In genomic region chr22:29786026-29786425, GRCh38 we compare ENCODE assay signal across 18 cellular contexts.
"Had no signal": no experiment of that assay in that cellular context is flagged by ENCODE, and none has a peak within 500 bp of the region (broad histone marks: within the 10 kb centered on the region; RNA-seq: fewer than 3 reads in every experiment).

No MANE protein-coding gene starts in this region.

- H3K9me3 ChIP-seq: breast epithelium, left lung, testis had no signal

- H3K36me3 ChIP-seq: breast epithelium had no signal

- H3K4me3 ChIP-seq: breast epithelium, coronary artery, left lung, testis had no signal

- H3K4me3 Mint-ChIP-seq: activated CD4-positive, alpha-beta T cell treated with anti-CD3 and anti-CD28 coated beads, Interleukin-2, amount 10 ng/mL, durations not matched to agents 24 days and 14 days; activated CD8-positive, alpha-beta T cell treated with anti-CD3 and anti-CD28 coated beads, Interleukin-2, amount 10 ng/mL, durations not matched to agents 7 days and 5 days; activated naive CD4-positive, alpha-beta T cell treated with anti-CD3 and anti-CD28 coated beads, Interleukin-2, amount 10 ng/mL, durations not matched to agents 7 days and 5 days; activated naive CD8-positive, alpha-beta T cell treated with anti-CD3 and anti-CD28 coated beads, Interleukin-2, amount 50 U/mL, for 24 hours; activated T-cell treated with anti-CD3 and anti-CD28 coated beads, Interleukin-2, amount 50 U/mL, for 4 hours; mesothelial cell of epicardium; nephron progenitor cell; stimulated activated effector memory CD8-positive, alpha-beta T cell treated with anti-CD3 and anti-CD28 coated beads, Interleukin-12 subunit alpha, Interleukin-12 subunit beta, amount 100 ng/mL, for 72 hours had no signal

- H3K27me3 Mint-ChIP-seq: activated CD4-positive, alpha-beta T cell treated with anti-CD3 and anti-CD28 coated beads, Interleukin-2, amount 10 ng/mL, durations not matched to agents 24 days and 14 days; activated naive CD8-positive, alpha-beta T cell treated with anti-CD3 and anti-CD28 coated beads, Interleukin-2, amount 50 U/mL, for 24 hours had no signal

- DNase-seq: activated CD4-positive, alpha-beta T cell treated with anti-CD3 and anti-CD28 coated beads, Interleukin-2, amount 10 ng/mL, durations not matched to agents 24 days and 14 days; activated CD8-positive, alpha-beta T cell treated with anti-CD3 and anti-CD28 coated beads, Interleukin-2, amount 10 ng/mL, durations not matched to agents 7 days and 5 days; activated effector memory CD4-positive, alpha-beta T cell treated with Interleukin-2 at 50 U/mL for 16 hours; activated naive CD4-positive, alpha-beta T cell treated with anti-CD3 and anti-CD28 coated beads, Interleukin-2, amount 10 ng/mL, durations not matched to agents 7 days and 5 days; activated naive CD8-positive, alpha-beta T cell treated with anti-CD3 and anti-CD28 coated beads, Interleukin-2, amount 50 U/mL, for 24 hours; activated T-cell treated with anti-CD3 and anti-CD28 coated beads, Interleukin-2, amount 50 U/mL, for 4 hours; hypothalamus; left lung; nephron progenitor cell; occipital lobe; stimulated activated CD4-positive, alpha-beta T cell treated with anti-CD3 and anti-CD28 coated beads, Interleukin-4, amount 100 ng/mL, for 24 hours; T-helper 1 cell; T1000; testis had no signal

- H3K27ac ChIP-seq: breast epithelium, coronary artery, left lung had no signal

- H3K9me3 Mint-ChIP-seq: activated CD4-positive, alpha-beta T cell treated with anti-CD3 and anti-CD28 coated beads, Interleukin-2, amount 10 ng/mL, durations not matched to agents 24 days and 14 days; activated naive CD4-positive, alpha-beta T cell treated with anti-CD3 and anti-CD28 coated beads, Interleukin-2, amount 10 ng/mL, durations not matched to agents 7 days and 5 days; activated naive CD8-positive, alpha-beta T cell treated with anti-CD3 and anti-CD28 coated beads, Interleukin-2, amount 50 U/mL, for 24 hours; activated T-cell treated with anti-CD3 and anti-CD28 coated beads, Interleukin-2, amount 50 U/mL, for 4 hours; mesothelial cell of epicardium; nephron progenitor cell; stimulated activated effector memory CD8-positive, alpha-beta T cell treated with anti-CD3 and anti-CD28 coated beads, Interleukin-12 subunit alpha, Interleukin-12 subunit beta, amount 100 ng/mL, for 72 hours had no signal

- H3K27me3 ChIP-seq: breast epithelium, left lung, testis had no signal

- H3K4me1 Mint-ChIP-seq: activated CD4-positive, alpha-beta T cell treated with anti-CD3 and anti-CD28 coated beads, Interleukin-2, amount 10 ng/mL, durations not matched to agents 24 days and 14 days; activated naive CD4-positive, alpha-beta T cell treated with anti-CD3 and anti-CD28 coated beads, Interleukin-2, amount 10 ng/mL, durations not matched to agents 7 days and 5 days; activated naive CD8-positive, alpha-beta T cell treated with anti-CD3 and anti-CD28 coated beads, Interleukin-2, amount 50 U/mL, for 24 hours; stimulated activated effector memory CD8-positive, alpha-beta T cell treated with anti-CD3 and anti-CD28 coated beads, Interleukin-12 subunit alpha, Interleukin-12 subunit beta, amount 100 ng/mL, for 72 hours had no signal

- H3K27ac Mint-ChIP-seq: activated CD4-positive, alpha-beta T cell treated with anti-CD3 and anti-CD28 coated beads, Interleukin-2, amount 10 ng/mL, durations not matched to agents 24 days and 14 days; activated CD8-positive, alpha-beta T cell treated with anti-CD3 and anti-CD28 coated beads, Interleukin-2, amount 10 ng/mL, durations not matched to agents 7 days and 5 days; activated naive CD4-positive, alpha-beta T cell treated with anti-CD3 and anti-CD28 coated beads, Interleukin-2, amount 10 ng/mL, durations not matched to agents 7 days and 5 days; activated naive CD8-positive, alpha-beta T cell treated with anti-CD3 and anti-CD28 coated beads, Interleukin-2, amount 50 U/mL, for 24 hours; mesothelial cell of epicardium; nephron progenitor cell; stimulated activated effector memory CD8-positive, alpha-beta T cell treated with anti-CD3 and anti-CD28 coated beads, Interleukin-12 subunit alpha, Interleukin-12 subunit beta, amount 100 ng/mL, for 72 hours had no signal

- ATAC-seq: activated CD8-positive, alpha-beta T cell treated with anti-CD3 and anti-CD28 coated beads, Interleukin-2, amount 10 ng/mL, durations not matched to agents 7 days and 5 days; activated naive CD8-positive, alpha-beta T cell treated with anti-CD3 and anti-CD28 coated beads, Interleukin-2, amount 50 U/mL, for 24 hours; activated T-cell treated with anti-CD3 and anti-CD28 coated beads, Interleukin-2, amount 50 U/mL, for 4 hours; left lung; stimulated activated effector memory CD8-positive, alpha-beta T cell treated with anti-CD3 and anti-CD28 coated beads, Interleukin-12 subunit alpha, Interleukin-12 subunit beta, amount 100 ng/mL, for 72 hours had no signal
